7 cellular contexts compared by ENCODE assay signal in genomic region chr2:224602736-224603375, GRCh38. TPM values are rescaled to one million over a fixed set of nuclear protein-coding genes. Genes with fewer than 3 reads are reported as not detected.
DNase-seq lines count a peak whose midpoint lies in the region; ATAC-seq, FAIRE-seq and TF ChIP-seq lines count a peak whose summit lies in the region.
"Not testable (repeated sequence)": the region's sequence is repeated elsewhere in the genome, so short reads cannot be mapped to it uniquely, and the experiment has no call there.

No MANE protein-coding gene starts in this region.

- not testable (repeated sequence) for H3K9ac ChIP-seq in HepG2 (ENCODE audit: insufficient read depth, low read depth, low read length)

- intact Hi-C loops in CD4-positive, alpha-beta memory T cell (cut with micrococcal nuclease); HepG2 (cut with micrococcal nuclease; ENCODE audit: unreplicated experiment): not testable (repeated sequence)
- intact Hi-C loops in activated CD4-positive, alpha-beta T cell treated with anti-CD3 and anti-CD28 coated beads, Interleukin-2, amount 10 ng/mL, durations not matched to agents 24 days and 14 days (cut with micrococcal nuclease) = loop anchor here (2.0 kb wide), 1 partner anchor 18 kb away; the partner anchor contains the start of gene CUL3

- in situ Hi-C loops in HepG2 (cut with HindIII; ENCODE audit: extremely low pct_ligation_motif_present, low pct_unique_long_range_greater_than_20kb) = not testable (repeated sequence)

- not testable (repeated sequence) for TF ChIP-seq POLR2A in NB4 (IDR thresholded peaks at IDR 0.05; ENCODE audit: extremely low read depth, insufficient read length); HepG2 (IDR thresholded peaks at IDR 0.05; ENCODE audit: insufficient read depth in 1 of 2, low read depth in 2 of 2, low read length in 2 of 2)

- not testable (repeated sequence) for TF ChIP-seq RAD21 in HepG2 (CRISPR knock-in tag; IDR thresholded peaks at IDR 0.05)

- peaks cover 18% of the 10 kb centered on the region in 2 donors for H3K27me3 Mint-ChIP-seq in CD4-positive, alpha-beta memory T cell
- H3K27me3 Mint-ChIP-seq in activated CD4-positive, alpha-beta T cell treated with anti-CD3 and anti-CD28 coated beads, Interleukin-2, amount 10 ng/mL, durations not matched to agents 24 days and 14 days = peaks cover 14% of the 10 kb centered on the region
- peaks cover 19% of the 10 kb centered on the region for H3K27me3 Mint-ChIP-seq in activated T-cell treated with anti-CD3 and anti-CD28 coated beads, Interleukin-2, amount 50 U/mL, for 4 hours (ENCODE audit: low read depth)
- H3K27me3 Mint-ChIP-seq in activated naive CD8-positive, alpha-beta T cell; neural crest cell (ENCODE audit: low read depth): not testable (repeated sequence)

- H3K4me2 ChIP-seq in HepG2 (ENCODE audit: low read depth, low read length) = not testable (repeated sequence)

- 68% methylated on average over 18 of the region's 20 CpGs for WGBS in HepG2 (ENCODE audit: low lambda C conversion rate)

- not testable (repeated sequence) for H3K36me3 Mint-ChIP-seq in CD4-positive, alpha-beta memory T cell; activated CD4-positive, alpha-beta T cell treated with anti-CD3 and anti-CD28 coated beads, Interleukin-2, amount 10 ng/mL, durations not matched to agents 24 days and 14 days (ENCODE audit: low read depth); activated T-cell treated with anti-CD3 and anti-CD28 coated beads, Interleukin-2, amount 50 U/mL, for 4 hours (ENCODE audit: insufficient read depth); activated naive CD8-positive, alpha-beta T cell; neural crest cell (ENCODE audit: low read depth)

- not testable (repeated sequence) for H4K20me1 ChIP-seq in HepG2 (ENCODE audit: insufficient read depth, low read length)

- POLR2A ChIA-PET in CD4-positive, alpha-beta memory T cell (lab: Charles Lee; ENCODE audit: partially characterized antibody) = not testable (repeated sequence)
- POLR2A ChIA-PET in HepG2 (lab: Yijun Ruan, JAX) = interaction anchor here (1.1 kb wide), 1 partner anchor 17 kb away, joined by 3 read pairs; the partner anchor contains the start of gene CUL3

- not testable (repeated sequence) for H2AFZ ChIP-seq in HepG2 (ENCODE audit: low read length)

- not testable (repeated sequence) for TF ChIP-seq CTCF in NB4 (IDR thresholded peaks at IDR 0.05; ENCODE audit: low read depth, low read length); HepG2 (CRISPR knock-in tag; IDR thresholded peaks at IDR 0.05); neural crest cell (conservative IDR thresholded peaks at IDR 0.05)

- not testable (repeated sequence) for H3K4me3 ChIP-seq in CD4-positive, alpha-beta memory T cell (ENCODE audit: low read length in 2 of 2); NB4 (ENCODE audit: low read depth, low read length); HepG2 (replicated peaks in 1 of 3; ENCODE audit: insufficient read depth in 1 of 3, low read depth in 2 of 3, low read length in 3 of 3)

- H3K9me3 ChIP-seq in CD4-positive, alpha-beta memory T cell (ENCODE audit: control insufficient read depth in 1 of 2, low read length in 2 of 2); HepG2 (ENCODE audit: low read length): not testable (repeated sequence)

- not testable (repeated sequence) for H3K27ac Mint-ChIP-seq in CD4-positive, alpha-beta memory T cell; activated CD4-positive, alpha-beta T cell treated with anti-CD3 and anti-CD28 coated beads, Interleukin-2, amount 10 ng/mL, durations not matched to agents 24 days and 14 days
- peak overlapping the region; percentile 2 for H3K27ac Mint-ChIP-seq in activated naive CD8-positive, alpha-beta T cell
- H3K27ac Mint-ChIP-seq in neural crest cell (ENCODE audit: unreplicated experiment) = peak overlapping the region; percentile 60

- TF ChIP-seq EP300 in HepG2 (IDR thresholded peaks at IDR 0.05; ENCODE audit: low read depth in 2 of 2, low read length in 2 of 2); HepG2 (CRISPR knock-in tag; IDR thresholded peaks at IDR 0.05; ENCODE audit: borderline replicate concordance): not testable (repeated sequence)

- H3K9me3 Mint-ChIP-seq in CD4-positive, alpha-beta memory T cell; activated CD4-positive, alpha-beta T cell treated with anti-CD3 and anti-CD28 coated beads, Interleukin-2, amount 10 ng/mL, durations not matched to agents 24 days and 14 days; activated T-cell treated with anti-CD3 and anti-CD28 coated beads, Interleukin-2, amount 50 U/mL, for 4 hours; activated naive CD8-positive, alpha-beta T cell (ENCODE audit: low read depth); neural crest cell: not testable (repeated sequence)

- H3K36me3 ChIP-seq in CD4-positive, alpha-beta memory T cell (ENCODE audit: insufficient read depth, low read length); HepG2 (replicated peaks in 1 of 2; ENCODE audit: control insufficient read depth in 1 of 2, insufficient read depth in 2 of 2, low read length in 2 of 2): not testable (repeated sequence)

- not testable (repeated sequence) for DNase-seq in CD4-positive, alpha-beta memory T cell; activated CD4-positive, alpha-beta T cell treated with anti-CD3 and anti-CD28 coated beads, Interleukin-2, amount 10 ng/mL, durations not matched to agents 24 days and 14 days; activated T-cell treated with anti-CD3 and anti-CD28 coated beads, Interleukin-2, amount 50 U/mL, for 4 hours; HepG2 (ENCODE audit: low spot score); neural crest cell (ENCODE audit: low read depth, low spot score)
- peak; percentile 22 for DNase-seq in NB4 (ENCODE audit: low read depth)

- H3K4me3 Mint-ChIP-seq in CD4-positive, alpha-beta memory T cell = peak overlapping the region; percentile 69 to 81 (median 74)
- H3K4me3 Mint-ChIP-seq in activated CD4-positive, alpha-beta T cell treated with anti-CD3 and anti-CD28 coated beads, Interleukin-2, amount 10 ng/mL, durations not matched to agents 24 days and 14 days = peak overlapping the region; percentile 72
- peak overlapping the region; percentile 70 for H3K4me3 Mint-ChIP-seq in activated T-cell treated with anti-CD3 and anti-CD28 coated beads, Interleukin-2, amount 50 U/mL, for 4 hours
- H3K4me3 Mint-ChIP-seq in activated naive CD8-positive, alpha-beta T cell = peak overlapping the region; percentile 87
- H3K4me3 Mint-ChIP-seq in neural crest cell = not testable (repeated sequence)

- not testable (repeated sequence) for H3K79me2 ChIP-seq in HepG2 (ENCODE audit: insufficient read depth, low read length)

- H3K4me1 ChIP-seq in CD4-positive, alpha-beta memory T cell (ENCODE audit: insufficient read depth, low read length); HepG2 (ENCODE audit: insufficient read depth, low read length): not testable (repeated sequence)

- not testable (repeated sequence) for BruUV-seq in HepG2 (replicated peaks; lab: Mats Ljungman, UMichigan)

- FAIRE-seq in HepG2 (lab: Jason Lieb, UNC) = not testable (repeated sequence)

- CTCF ChIA-PET in CD4-positive, alpha-beta memory T cell (lab: Charles Lee; ENCODE audit: partially characterized antibody) = interaction anchor here (1.3 to 1.4 kb wide), 2 partner anchors 47 to 48 kb away, joined by 3 to 4 read pairs; no protein-coding TSS in a partner anchor
- CTCF ChIA-PET in HepG2 (lab: Yijun Ruan, JAX; ENCODE audit: low intra/inter-chr PET ratio, low total read pairs) = not testable (repeated sequence)

- not testable (repeated sequence) for H3K4me1 Mint-ChIP-seq in CD4-positive, alpha-beta memory T cell; activated CD4-positive, alpha-beta T cell treated with anti-CD3 and anti-CD28 coated beads, Interleukin-2, amount 10 ng/mL, durations not matched to agents 24 days and 14 days; neural crest cell
- peaks cover 12% of the 10 kb centered on the region for H3K4me1 Mint-ChIP-seq in activated T-cell treated with anti-CD3 and anti-CD28 coated beads, Interleukin-2, amount 50 U/mL, for 4 hours (ENCODE audit: low read depth)
- peaks cover 15% of the 10 kb centered on the region for H3K4me1 Mint-ChIP-seq in activated naive CD8-positive, alpha-beta T cell (ENCODE audit: low read depth)

- H3K27ac ChIP-seq in CD4-positive, alpha-beta memory T cell (ENCODE audit: low read depth, low read length); HepG2 (ENCODE audit: extremely low read length, insufficient read depth, low read length): not testable (repeated sequence)

- not testable (repeated sequence) for H3K27me3 ChIP-seq in CD4-positive, alpha-beta memory T cell (ENCODE audit: insufficient read depth, low read length); HepG2 (ENCODE audit: control insufficient read depth in 1 of 2, insufficient read depth in 2 of 2, low read length in 2 of 2)

- not testable (repeated sequence) for ATAC-seq in activated T-cell treated with anti-CD3 and anti-CD28 coated beads, Interleukin-2, amount 50 U/mL, for 4 hours; HepG2

RNA-seq across cellular contexts. Expression of gene CUL3, which starts 17.7 kb away (rescaled TPM):
- total RNA-seq in CD4-positive, alpha-beta memory T cell = 10 to 100 TPM; 83.4 to 85.3 TPM
- 10 to 100 TPM; 12.4 to 63.2 TPM for polyA plus RNA-seq in CD4-positive, alpha-beta memory T cell
- total RNA-seq in activated CD4-positive, alpha-beta T cell treated with anti-CD3 and anti-CD28 coated beads, Interleukin-2, amount 10 ng/mL, durations not matched to agents 24 days and 14 days = 92.6 and 97.3 TPM in 2 replicates
- 10 to 100 TPM; 83.4 to 88.8 (median 85.2) TPM for total RNA-seq in activated T-cell treated with anti-CD3 and anti-CD28 coated beads, Interleukin-2, amount 50 U/mL, for 4 hours
- total RNA-seq in HepG2 (2016; rRNA removed; fragmentation: Illumina TruSeq; extraction: Trizol) (62.3 and 97.3 TPM in 2 replicates), neural crest cell (99.4 and 109 TPM in 2 replicates)
- 35.1 and 39.9 TPM in 2 replicates for total RNA-seq in HepG2 (2016; cell fraction: cytosol; rRNA removed; fragmentation: Illumina TruSeq; extraction: Trizol; ENCODE audit: low read depth)
- 64.0 and 93.3 TPM in 2 replicates for total RNA-seq in HepG2 (2016; cell fraction: insoluble cytoplasmic fraction; rRNA removed; fragmentation: Illumina TruSeq; extraction: Trizol)
- 46.5 and 50.3 TPM in 2 replicates for total RNA-seq in HepG2 (2016; cell fraction: membrane; rRNA removed; fragmentation: Illumina TruSeq; extraction: Trizol)
- 67.7 and 80.9 TPM in 2 replicates for total RNA-seq in HepG2 (2016; cell fraction: nucleus; rRNA removed; fragmentation: Illumina TruSeq; extraction: Trizol)
- 27.3 and 33.2 TPM in 2 replicates for polyA plus RNA-seq in HepG2 (2011; rRNA removed)
- 12.3 and 22.5 TPM in 2 replicates for polyA plus RNA-seq in HepG2 (2011; cell fraction: cytosol; rRNA removed)
- 15.4 and 17.4 TPM in 2 replicates for polyA plus RNA-seq in HepG2 (2011; cell fraction: nucleus; rRNA removed)
- polyA plus RNA-seq in HepG2 (2012) = 61.7 and 67.8 TPM in 2 replicates
- polyA plus RNA-seq in HepG2 (2016; cell fraction: cytosol; fragmentation: Illumina TruSeq; extraction: Trizol; ENCODE audit: low read depth) = 14.7 and 15.9 TPM in 2 replicates
- polyA plus RNA-seq in HepG2 (2016; cell fraction: insoluble cytoplasmic fraction; fragmentation: Illumina TruSeq; extraction: Trizol; ENCODE audit: low read depth) = 98.0 and 99.0 TPM in 2 replicates
- polyA plus RNA-seq in HepG2 (2016; cell fraction: membrane; fragmentation: Illumina TruSeq; extraction: Trizol; ENCODE audit: low read depth) = 35.4 and 37.2 TPM in 2 replicates
- 70.5 and 77.2 TPM in 2 replicates for polyA plus RNA-seq in HepG2 (2016; cell fraction: nucleus; fragmentation: Illumina TruSeq; extraction: Trizol; ENCODE audit: insufficient read depth, low read depth)
- polyA minus RNA-seq in HepG2 (2011; rRNA and poly(A)+ RNA removed; ENCODE audit: low replicate concordance) = 24.4 and 24.7 TPM in 2 replicates
- 32.1 and 40.2 TPM in 2 replicates for polyA minus RNA-seq in HepG2 (2011; cell fraction: cytosol; rRNA and poly(A)+ RNA removed)
- polyA minus RNA-seq in HepG2 (2011; cell fraction: nucleus; rRNA and poly(A)+ RNA removed) = 133 and 141 TPM in 2 replicates
